ENCODE assay signal across 13 cellular contexts in genomic region chr9:70607926-70608325, GRCh38.
DNase-seq lines count a peak whose midpoint lies in the region; ATAC-seq and FAIRE-seq lines count a peak whose summit lies in the region.
"Had no signal": no experiment of that assay in that cellular context is flagged by ENCODE, and none has a peak within 500 bp of the region (broad histone marks: within the 10 kb centered on the region; RNA-seq: fewer than 3 reads in every experiment).

No MANE protein-coding gene starts in this region.

- ATAC-seq in HG02884 (IDR thresholded peaks at IDR 0.05; ENCODE audit: unreplicated experiment): peak; percentile 50
- ATAC-seq in GM19023 (IDR thresholded peaks at IDR 0.05; ENCODE audit: unreplicated experiment): no peak
- no peak for ATAC-seq in GM18511 (IDR thresholded peaks at IDR 0.05; ENCODE audit: unreplicated experiment)
- ATAC-seq in GM18520 (IDR thresholded peaks at IDR 0.05; ENCODE audit: unreplicated experiment): no peak
- ATAC-seq: activated T-cell treated with anti-CD3 and anti-CD28 coated beads, Interleukin-2, amount 50 U/mL, for 4 hours had no signal

- peak; percentile 38 for FAIRE-seq in islet of Langerhans (lab: Jason Lieb, UNC)
- FAIRE-seq: H1, HTR-8/SVneo had no signal

- DNase-seq in GF-D8 (lab: John Stamatoyannopoulos, UW): peak; percentile 81
- DNase-seq in NOMO-1 (lab: John Stamatoyannopoulos, UW; ENCODE audit: unreplicated experiment in 2 of 2): peak; percentile 57 to 63
- no peak for DNase-seq in AG08395 (ENCODE audit: low spot score)
- DNase-seq: activated T-cell treated with anti-CD3 and anti-CD28 coated beads, Interleukin-2, amount 50 U/mL, for 4 hours; CD8-positive, alpha-beta memory T cell; stimulated activated CD4-positive, alpha-beta T cell treated with anti-CD3 and anti-CD28 coated beads, Interleukin-1b, Interleukin-23, amount 100 ng/mL, for 48 hours had no signal
